Comparison of ENCODE assay signal across 27 cellular contexts in genomic region chr7:3120513-3120912, GRCh38.
DNase-seq lines count a peak whose midpoint lies in the region; ATAC-seq and TF ChIP-seq lines count a peak whose summit lies in the region.
"Had no signal": no experiment of that assay in that cellular context is flagged by ENCODE, and none has a peak within 500 bp of the region (broad histone marks: within the 10 kb centered on the region; RNA-seq: fewer than 3 reads in every experiment).

No MANE protein-coding gene starts in this region.

- POLR2A ChIA-PET in activated CD4-positive, alpha-beta T cell treated with anti-CD3 and anti-CD28 coated beads for 36 hours (lab: Charles Lee) = no interaction called here
- POLR2A ChIA-PET in CD4-positive, alpha-beta T cell (lab: Charles Lee) = interaction anchor here (1.2 to 4.1 kb wide), 3 partner anchors 13 to 28 kb away, joined by 3 to 33 read pairs (median 5); no protein-coding TSS in a partner anchor

- CTCF ChIA-PET in activated CD4-positive, alpha-beta T cell treated with anti-CD3 and anti-CD28 coated beads for 36 hours (lab: Charles Lee) = interaction anchor here (1.1 kb wide), 1 partner anchor 167 kb away, joined by 3 read pairs; no protein-coding TSS in a partner anchor
- CTCF ChIA-PET in CD4-positive, alpha-beta T cell (lab: Charles Lee) = no interaction called here

- peaks cover 43% of the 10 kb centered on the region for H3K4me1 Mint-ChIP-seq in activated CD4-positive, alpha-beta T cell treated with anti-CD3 and anti-CD28 coated beads for 36 hours
- H3K4me1 Mint-ChIP-seq in CD4-positive, alpha-beta T cell (ENCODE audit: low read depth) = peaks cover 43% of the 10 kb centered on the region
- H3K4me1 Mint-ChIP-seq in T-helper 17 cell = peaks cover 32% of the 10 kb centered on the region
- H3K4me1 Mint-ChIP-seq: CD14-positive monocyte had no signal

- no peak overlapping the region for H3K4me3 Mint-ChIP-seq in activated CD4-positive, alpha-beta T cell treated with anti-CD3 and anti-CD28 coated beads for 36 hours
- H3K4me3 Mint-ChIP-seq in CD4-positive, alpha-beta T cell = peak overlapping the region; percentile 77
- peak overlapping the region; percentile 22 for H3K4me3 Mint-ChIP-seq in T-helper 17 cell
- H3K4me3 Mint-ChIP-seq: CD14-positive monocyte, HFFc6, memory B cell had no signal

- intact Hi-C loops in activated CD4-positive, alpha-beta T cell treated with anti-CD3 and anti-CD28 coated beads for 36 hours (cut with DNase I, micrococcal nuclease) = no loop called here
- intact Hi-C loops in CD4-positive, alpha-beta T cell (cut with DNase I, micrococcal nuclease) = no loop called here

- DNase-seq in activated CD4-positive, alpha-beta T cell treated with anti-CD3 and anti-CD28 coated beads for 36 hours = no peak
- no peak for DNase-seq in activated CD4-positive, alpha-beta T cell treated with anti-CD3 and anti-CD28 coated beads, Interleukin-2, amount 50 U/mL, for 48 hours
- DNase-seq in CD4-positive, alpha-beta T cell = no peak
- no peak for DNase-seq in T-helper 17 cell
- DNase-seq in effector memory CD4-positive, alpha-beta T cell = peak in 1 of 3 donors; percentile 11
- no peak for DNase-seq in stimulated activated CD4-positive, alpha-beta T cell treated with anti-CD3 and anti-CD28 coated beads, Interleukin-2, amount 100 ng/mL, for 48 hours
- DNase-seq in nucleus accumbens (lab: John Stamatoyannopoulos, UW) = no peak
- DNase-seq: cerebellar nuclear complex; DMS153; dorsolateral prefrontal cortex; GOT3; HFFc6; NCI-H1092; NCI-H187 treated with DMSO at 0.1 percent for 48 hours; NCI-H2171 treated with DMSO at 0.1 percent for 48 hours; NCI-H524 treated with DMSO at 0.1 percent for 48 hours; SHP77; sigmoid colon; stimulated activated naive CD4-positive, alpha-beta T cell treated with Interleukin-2 at 50 U/mL for 16 hours had no signal

- H3K4me3 ChIP-seq in effector memory CD4-positive, alpha-beta T cell (ENCODE audit: insufficient read depth, low read depth, low read length, poor library complexity, severe bottlenecking) = peak overlapping the region; percentile 29
- H3K4me3 ChIP-seq: dorsolateral prefrontal cortex, prostate gland, sigmoid colon, thoracic aorta, vagina had no signal

- peak overlapping the region; percentile 6 for H3K27ac Mint-ChIP-seq in activated CD4-positive, alpha-beta T cell treated with anti-CD3 and anti-CD28 coated beads for 36 hours
- H3K27ac Mint-ChIP-seq in CD4-positive, alpha-beta T cell = peak overlapping the region; percentile 69
- no peak overlapping the region for H3K27ac Mint-ChIP-seq in T-helper 17 cell
- H3K27ac Mint-ChIP-seq: CD14-positive monocyte, HFFc6 had no signal

- H3K4me1 ChIP-seq in effector memory CD4-positive, alpha-beta T cell (ENCODE audit: control insufficient read depth, insufficient read depth, low read length, poor library complexity, severe bottlenecking) = peaks cover 9% of the 10 kb centered on the region
- H3K4me1 ChIP-seq: prostate gland, sigmoid colon, vagina had no signal

- no peaks in the 10 kb centered on the region for H3K27me3 ChIP-seq in CD4-positive, alpha-beta T cell (ENCODE audit: control insufficient read depth, insufficient read depth, low read length)
- H3K27me3 ChIP-seq in effector memory CD4-positive, alpha-beta T cell (replicated peaks; ENCODE audit: control insufficient read depth, insufficient read depth, low read length, poor library complexity, severe bottlenecking) = no peaks in the 10 kb centered on the region
- H3K27me3 ChIP-seq: vagina had no signal

- ATAC-seq in activated CD4-positive, alpha-beta T cell treated with anti-CD3 and anti-CD28 coated beads for 36 hours = peak; percentile 70
- peak; percentile 89 for ATAC-seq in CD4-positive, alpha-beta T cell (ENCODE audit: poor library complexity)
- ATAC-seq in T-helper 17 cell (peak; percentile 88), GM21528 (IDR thresholded peaks at IDR 0.05; ENCODE audit: low FRiP score, unreplicated experiment) (no peak)
- ATAC-seq: left lobe of liver had no signal

- H3K9me3 ChIP-seq in CD4-positive, alpha-beta T cell (ENCODE audit: control insufficient read depth, low read length) = no peaks in the 10 kb centered on the region
- no peaks in the 10 kb centered on the region for H3K9me3 ChIP-seq in T-helper 17 cell (ENCODE audit: control insufficient read depth, low read length, poor library complexity, severe bottlenecking)
- no peaks in the 10 kb centered on the region for H3K9me3 ChIP-seq in effector memory CD4-positive, alpha-beta T cell (ENCODE audit: control insufficient read depth, low read length)
- H3K9me3 ChIP-seq: prostate gland, thoracic aorta, vagina had no signal

- H3K36me3 ChIP-seq in effector memory CD4-positive, alpha-beta T cell (ENCODE audit: control insufficient read depth, insufficient read depth, low read length) = no peaks in the 10 kb centered on the region
- H3K36me3 ChIP-seq: prostate gland, sigmoid colon, thoracic aorta, vagina had no signal

- H3K36me3 Mint-ChIP-seq in activated CD4-positive, alpha-beta T cell treated with anti-CD3 and anti-CD28 coated beads for 36 hours (ENCODE audit: low read depth) = peaks cover 5% of the 10 kb centered on the region
- peaks cover 8% of the 10 kb centered on the region for H3K36me3 Mint-ChIP-seq in CD4-positive, alpha-beta T cell (ENCODE audit: low read depth)
- H3K36me3 Mint-ChIP-seq in T-helper 17 cell (ENCODE audit: low read depth) = peaks cover 3% of the 10 kb centered on the region
- H3K36me3 Mint-ChIP-seq: CD14-positive monocyte had no signal

- TF ChIP-seq CTCF in CD4-positive, alpha-beta T cell (IDR thresholded peaks at IDR 0.05) = no peak

- no peaks in the 10 kb centered on the region for H3K27me3 Mint-ChIP-seq in activated CD4-positive, alpha-beta T cell treated with anti-CD3 and anti-CD28 coated beads for 36 hours
- H3K27me3 Mint-ChIP-seq in CD4-positive, alpha-beta T cell = no peaks in the 10 kb centered on the region
- H3K27me3 Mint-ChIP-seq in T-helper 17 cell = no peaks in the 10 kb centered on the region

- H3K27ac ChIP-seq in CD4-positive, alpha-beta T cell (ENCODE audit: low read depth, low read length) = no peak overlapping the region
- no peak overlapping the region for H3K27ac ChIP-seq in effector memory CD4-positive, alpha-beta T cell (ENCODE audit: insufficient read depth, low read length, poor library complexity, severe bottlenecking)
- H3K27ac ChIP-seq: 22Rv1, dorsolateral prefrontal cortex, prostate gland, sigmoid colon, thoracic aorta, vagina had no signal

- peaks cover 10% of the 10 kb centered on the region for H3K9me3 Mint-ChIP-seq in activated CD4-positive, alpha-beta T cell treated with anti-CD3 and anti-CD28 coated beads for 36 hours (ENCODE audit: low read depth)
- peaks cover 5% of the 10 kb centered on the region for H3K9me3 Mint-ChIP-seq in CD4-positive, alpha-beta T cell
